Comparison of ENCODE assay signal across 19 cellular contexts in genomic region chr17:58001461-58002124, GRCh38. TPM values are rescaled to one million over a fixed set of nuclear protein-coding genes. Genes with fewer than 3 reads are reported as not detected.
A peak's percentile ranks its signal among the peaks of the same experiment; 100 is the strongest.
DNase-seq lines count a peak whose midpoint lies in the region; ATAC-seq, FAIRE-seq and TF ChIP-seq lines count a peak whose summit lies in the region.
"Had no signal": no experiment of that assay in that cellular context is flagged by ENCODE, and none has a peak within 500 bp of the region (broad histone marks: within the 10 kb centered on the region; RNA-seq: fewer than 3 reads in every experiment).

No MANE protein-coding gene starts in this region.

- no peak overlapping the region for H2BK15ac ChIP-seq in mesendoderm (replicated peaks; ENCODE audit: low read depth)

- H3K27me3 ChIP-seq in OCI-LY3 (ENCODE audit: low read depth, low read length) (no peaks in the 10 kb centered on the region), mesendoderm (ENCODE audit: insufficient read depth, low read length, poor library complexity) (no peaks in the 10 kb centered on the region)

- H3K18ac ChIP-seq in mesendoderm (ENCODE audit: low read length), result no peak overlapping the region

- no peak overlapping the region for H4K5ac ChIP-seq in mesendoderm (ENCODE audit: low read length)

- no peak overlapping the region for H2AFZ ChIP-seq in OCI-LY3 (ENCODE audit: low read depth, low read length)

- BruUV-seq in Calu3 (replicated peaks; lab: Mats Ljungman, UMichigan), result no TSS peak

- H2BK5ac ChIP-seq in mesendoderm (ENCODE audit: low read length), result no peak overlapping the region

- H3K9me3 ChIP-seq in OCI-LY3 (ENCODE audit: insufficient read depth, low read length), result no peaks in the 10 kb centered on the region

- no peak overlapping the region for H4K8ac ChIP-seq in mesendoderm (ENCODE audit: low read depth, low read length)

- FAIRE-seq in A204.1 (lab: Jason Lieb, UNC), result peak; percentile 41

- peak overlapping the region; percentile 98; the same call in 1 of the 2 replicates for H3K4me2 ChIP-seq in OCI-LY3 (ENCODE audit: low read length)
- H3K4me2 ChIP-seq in mesendoderm (ENCODE audit: low read length), result no peak overlapping the region

- peaks cover 84% of the 10 kb centered on the region for H4K20me1 ChIP-seq in OCI-LY3 (ENCODE audit: insufficient read depth, low read length)

- no peak overlapping the region for H3K4ac ChIP-seq in mesendoderm (ENCODE audit: low read depth, low read length)

- H3K4me3 Mint-ChIP-seq in Calu3 (ENCODE audit: low read depth, unreplicated experiment), result peak overlapping the region; percentile 52
- no peak overlapping the region for H3K4me3 Mint-ChIP-seq in effector memory CD8-positive, alpha-beta T cell
- H3K4me3 Mint-ChIP-seq: T-helper 1 cell treated with Interleukin-12 subunit alpha and Interleukin-12 subunit beta and Interleukin-4 antibody, amounts not matched to agents 30 μg/mL and 1 μg/mL, for 36 hours had no signal

- CTCF ChIA-PET in Calu3 (lab: Charles Lee), result interaction anchor here (0.9 kb wide), 1 partner anchor 134 kb away, joined by 3 read pairs; no protein-coding TSS in a partner anchor

- TF ChIP-seq CTCF in Calu3 (IDR thresholded peaks at IDR 0.05; ENCODE audit: unreplicated experiment) (no peak), OCI-LY3 (IDR thresholded peaks at IDR 0.05; ENCODE audit: low read depth, low read length) (no peak)

- H3K36me3 Mint-ChIP-seq in Calu3 (ENCODE audit: insufficient read depth, unreplicated experiment), result peaks cover 59% of the 10 kb centered on the region
- H3K36me3 Mint-ChIP-seq in effector memory CD8-positive, alpha-beta T cell (ENCODE audit: insufficient read depth), result peaks cover 75% of the 10 kb centered on the region

- H3K27ac ChIP-seq in OCI-LY3 (ENCODE audit: low read length), result peak overlapping the region; percentile 8; the same call in 1 of the 2 replicates
- no peak overlapping the region for H3K27ac ChIP-seq in mesendoderm (ENCODE audit: low read depth, low read length)
- H3K27ac ChIP-seq: coronary artery had no signal

- H2AK5ac ChIP-seq in mesendoderm (ENCODE audit: low read length), result no peak overlapping the region

- H3K27me3 Mint-ChIP-seq in Calu3 (ENCODE audit: unreplicated experiment), result no peaks in the 10 kb centered on the region
- H3K27me3 Mint-ChIP-seq in effector memory CD8-positive, alpha-beta T cell, result no peaks in the 10 kb centered on the region

- H3K4me1 ChIP-seq in OCI-LY3 (ENCODE audit: low read length) (peaks cover 52% of the 10 kb centered on the region), mesendoderm (ENCODE audit: control insufficient read depth, low read depth, low read length) (peaks cover 2% of the 10 kb centered on the region)

- no peaks in the 10 kb centered on the region for H3K79me1 ChIP-seq in mesendoderm (ENCODE audit: low read length)

- no peak for ATAC-seq in effector memory CD8-positive, alpha-beta T cell (replicated peaks)
- ATAC-seq in HG02623 (IDR thresholded peaks at IDR 0.05; ENCODE audit: unreplicated experiment), result no peak
- ATAC-seq: activated CD4-positive, CD25-positive, alpha-beta regulatory T cell treated with anti-CD3 and anti-CD28 coated beads, Interleukin-2, amount 50 U/mL, for 24 hours had no signal

- H3K23ac ChIP-seq in mesendoderm (ENCODE audit: low read length), result no peak overlapping the region

- H3K79me2 ChIP-seq in OCI-LY3 (ENCODE audit: low read length) (peaks cover 53% of the 10 kb centered on the region), mesendoderm (ENCODE audit: control insufficient read depth, insufficient read depth, low read length) (peaks cover 31% of the 10 kb centered on the region)

- DNase-seq in Calu3 (no peak), midbrain (lab: John Stamatoyannopoulos, UW) (no peak), mesendoderm (no peak), superior temporal gyrus (ENCODE audit: extremely low spot score) (no peak)
- no peak for DNase-seq in effector memory CD8-positive, alpha-beta T cell
- DNase-seq: activated T-cell treated with anti-CD3 and anti-CD28 coated beads, Interleukin-2, amount 50 U/mL, for 1 hour; aorta; hypothalamus; KG1; NCI-H1417 treated with DMSO at 0.1 percent for 48 hours; NCI-H446; posterior cingulate gyrus; stimulated activated CD4-positive, alpha-beta T cell treated with anti-CD3 and anti-CD28 coated beads, Interleukin-12 subunit alpha, Interleukin-12 subunit beta, amount 100 ng/mL, for 4 hours had no signal

- H3K36me3 ChIP-seq in OCI-LY3 (replicated peaks; ENCODE audit: low read depth, low read length) (peaks cover 91% of the 10 kb centered on the region), mesendoderm (ENCODE audit: control insufficient read depth, insufficient read depth, low read length) (peaks cover 8% of the 10 kb centered on the region)

- H3K4me3 ChIP-seq in OCI-LY3 (ENCODE audit: low read length), result no peak overlapping the region
- H3K4me3 ChIP-seq in mesendoderm (ENCODE audit: low read length), result no peak overlapping the region
- H3K4me3 ChIP-seq: coronary artery had no signal

- H3K4me1 Mint-ChIP-seq in Calu3 (ENCODE audit: low read depth, unreplicated experiment), result peaks cover 31% of the 10 kb centered on the region
- peaks cover 27 to 41% of the 10 kb centered on the region in 2 donors for H3K4me1 Mint-ChIP-seq in effector memory CD8-positive, alpha-beta T cell (ENCODE audit: low read depth in 2 of 2)

- intact Hi-C loops in Calu3 (cut with micrococcal nuclease; ENCODE audit: unreplicated experiment), result loop anchor here (2.0 kb wide), 1 partner anchor 111 kb away; no protein-coding TSS in a partner anchor

- WGBS in mesendoderm (ENCODE audit: extremely low coverage, insufficient coverage, low lambda C conversion rate), result no CpG with 5 or more reads among the region's 1 CpG

- no peak overlapping the region for H2BK120ac ChIP-seq in mesendoderm (ENCODE audit: low read depth, low read length)

- no peak overlapping the region for H3K9ac ChIP-seq in OCI-LY3 (ENCODE audit: low read length)
- H3K9ac ChIP-seq in mesendoderm (ENCODE audit: low read length), result no peak overlapping the region

- no peak overlapping the region for H3K56ac ChIP-seq in mesendoderm (ENCODE audit: low read length)

- no peaks in the 10 kb centered on the region for H3K9me3 Mint-ChIP-seq in Calu3 (ENCODE audit: low read depth, unreplicated experiment)
- no peaks in the 10 kb centered on the region for H3K9me3 Mint-ChIP-seq in effector memory CD8-positive, alpha-beta T cell
- H3K9me3 Mint-ChIP-seq: T-helper 1 cell treated with Interleukin-12 subunit alpha and Interleukin-12 subunit beta and Interleukin-4 antibody, amounts not matched to agents 30 μg/mL and 1 μg/mL, for 36 hours had no signal

- H3K27ac Mint-ChIP-seq in Calu3 (ENCODE audit: unreplicated experiment), result no peak overlapping the region
- peak overlapping the region; percentile 44 to 68 for H3K27ac Mint-ChIP-seq in effector memory CD8-positive, alpha-beta T cell
- H3K27ac Mint-ChIP-seq: T-helper 1 cell treated with Interleukin-12 subunit alpha and Interleukin-12 subunit beta and Interleukin-4 antibody, amounts not matched to agents 30 μg/mL and 1 μg/mL, for 36 hours had no signal

RNA-seq across cellular contexts. Expression of gene SRSF1, which starts 5.5 kb away (rescaled TPM):
- 232 and 239 TPM in 2 replicates for total RNA-seq in Calu3 (2022)
- 461 TPM for polyA plus RNA-seq in mesendoderm (2013, experiment 1 of 2)
- 462 TPM for polyA plus RNA-seq in mesendoderm (2013, experiment 2 of 2)

RNA-seq across cellular contexts. Expression of gene VEZF1, which starts 13.5 kb away (rescaled TPM):
- 33.4 and 40.4 TPM in 2 replicates for total RNA-seq in Calu3 (2022)
- 43.9 TPM for polyA plus RNA-seq in mesendoderm (2013, experiment 1 of 2)
- polyA plus RNA-seq in mesendoderm (2013, experiment 2 of 2), result 44.0 TPM

RNA-seq across cellular contexts. Expression of gene CUEDC1, which starts 46.4 kb away (rescaled TPM):
- 30.9 and 34.7 TPM in 2 replicates for total RNA-seq in Calu3 (2022)
- 7.0 TPM for polyA plus RNA-seq in mesendoderm (2013, experiment 1 of 2)
- polyA plus RNA-seq in mesendoderm (2013, experiment 2 of 2), result 7.6 TPM
